Comparison of ENCODE assay signal across 1 cellular context in genomic region chr5:172691886-172692285, GRCh38.
TF ChIP-seq lines count a peak whose summit lies in the region.

No MANE protein-coding gene starts in this region.

TF ChIP-seq in K562, 482 proteins besides CTCF, POLR2A, EP300 and RAD21 (continued from another document):
- TF ChIP-seq RCOR1 (IDR thresholded peaks at IDR 0.05; ENCODE audit: borderline replicate concordance in 1 of 2, low read depth in 2 of 2, low read length in 2 of 2) (no peak), PRMT5 (CRISPR knock-in tag; IDR thresholded peaks at IDR 0.05) (no peak), RAD51 (IDR thresholded peaks at IDR 0.05; ENCODE audit: borderline replicate concordance, low read depth) (peak; percentile 77), NFYB (IDR thresholded peaks at IDR 0.05; ENCODE audit: extremely low read depth, insufficient read length) (peak; percentile 62), USF1 (CRISPR knock-in tag; IDR thresholded peaks at IDR 0.05) (peak; percentile 81), USF2 (CRISPR knock-in tag; IDR thresholded peaks at IDR 0.05) (peak; percentile 87), TSC22D4 (tag; IDR thresholded peaks at IDR 0.05) (no peak), HIVEP1 (CRISPR knock-in tag; IDR thresholded peaks at IDR 0.05) (no peak), SLC30A9 (CRISPR knock-in tag; IDR thresholded peaks at IDR 0.05) (no peak), ZNF589 (CRISPR knock-in tag; IDR thresholded peaks at IDR 0.05; ENCODE audit: low read depth) (no peak), KLF10 (CRISPR knock-in tag; IDR thresholded peaks at IDR 0.05) (no peak), RBM17 (IDR thresholded peaks at IDR 0.05; ENCODE audit: borderline replicate concordance, low read depth, low read length) (no peak), THRA (IDR thresholded peaks at IDR 0.05) (no peak), ZNF311 (CRISPR knock-in tag; IDR thresholded peaks at IDR 0.05) (no peak)
